26 cellular contexts compared by ENCODE assay signal in the genomic region with DNA sequence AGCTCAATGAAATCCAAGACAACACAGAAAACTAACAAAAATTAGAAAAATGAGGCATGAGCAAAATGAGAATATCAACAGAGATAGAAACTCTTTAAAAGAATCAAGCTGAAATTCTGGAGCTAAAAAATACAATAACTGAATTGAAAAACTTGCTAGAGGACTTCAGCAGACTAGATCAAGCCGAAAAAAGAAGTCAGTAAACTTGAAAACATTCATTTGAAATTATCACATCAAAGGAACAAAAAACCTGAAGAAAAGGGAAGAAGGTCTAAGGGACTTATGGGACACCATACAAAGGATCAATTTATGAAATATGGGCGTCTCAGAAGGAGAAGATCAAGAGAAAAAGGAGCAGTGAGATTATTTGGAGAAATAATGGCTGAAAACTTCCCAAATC.
DNase-seq lines count a peak whose midpoint lies in the region; ATAC-seq, FAIRE-seq and TF ChIP-seq lines count a peak whose summit lies in the region.
"Had no signal": no experiment of that assay in that cellular context is flagged by ENCODE, and none has a peak within 500 bp of the region (broad histone marks: within the 10 kb centered on the region; RNA-seq: fewer than 3 reads in every experiment).

No MANE protein-coding gene starts in this region.

- TF ChIP-seq RAD21 in A549 (conservative IDR thresholded peaks at IDR 0.05 in 1 of 2, IDR thresholded peaks at IDR 0.05 in 1 of 2): no peak

- H3K27me3 ChIP-seq in Karpas-422 (ENCODE audit: low read length) (no peaks in the 10 kb centered on the region), body of pancreas (no peaks in the 10 kb centered on the region), ovary (no peaks in the 10 kb centered on the region), PC-9 (ENCODE audit: insufficient read depth, low read depth) (no peaks in the 10 kb centered on the region)
- H3K27me3 ChIP-seq: BE2C, BLaER1 had no signal

- DNase-seq in DMS 273 (lab: John Stamatoyannopoulos, UW; ENCODE audit: unreplicated experiment) (peak; percentile 9), DMS 273 treated with DMSO at 0.1 percent for 48 hours (lab: John Stamatoyannopoulos, UW) (no peak), A549 (ENCODE audit: low read depth in 1 of 2, low spot score in 1 of 2) (no peak), Karpas-422 (peak; percentile 47), body of pancreas (no peak), ovary (no peak), PC-9 (no peak)
- DNase-seq: ACHN; BE2C; C1 segment of cervical spinal cord; CD4-positive, alpha-beta memory T cell; CD4-positive, CD25-positive, alpha-beta regulatory T cell; CD8-positive, alpha-beta memory T cell; COR-L47; DMS153; DMS53; DMS79; DND-41; EL; GDM1 had no signal

- H3K9ac ChIP-seq in Karpas-422 (ENCODE audit: low read length): no peak overlapping the region
- H3K9ac ChIP-seq: BLaER1 had no signal

- H2AFZ ChIP-seq in Karpas-422 (ENCODE audit: low read length): no peak overlapping the region
- no peak overlapping the region for H2AFZ ChIP-seq in PC-9

- POLR2A ChIA-PET in A549 (lab: Yijun Ruan, JAX) (no interaction called here), PC-9 (lab: Charles Lee; ENCODE audit: unreplicated experiment) (no interaction called here)

- 0% methylated on average over 2 of the region's 2 CpGs for WGBS in A549 (ENCODE audit: missing lambda C conversion rate)
- 60 to 72% methylated on average over 2 of the region's 2 CpGs for whole genome bisulfite sequencing in body of pancreas, 2 donors
- 35 to 42% (median 39%) methylated on average over 2 of the region's 2 CpGs for WGBS in ovary, 3 donors

- no peak for TF ChIP-seq EP300 in A549 (IDR thresholded peaks at IDR 0.05)
- no peak for TF ChIP-seq EP300 in ovary (IDR thresholded peaks at IDR 0.05)

- no peak for TF ChIP-seq CTCF in A549 (IDR thresholded peaks at IDR 0.05)
- no peak for TF ChIP-seq CTCF in body of pancreas (IDR thresholded peaks at IDR 0.05)
- TF ChIP-seq CTCF in ovary (IDR thresholded peaks at IDR 0.05): no peak
- no peak for TF ChIP-seq CTCF in PC-9 (conservative IDR thresholded peaks at IDR 0.05)

- H3K27ac ChIP-seq in A549 (no peak overlapping the region), Karpas-422 (ENCODE audit: low read length) (no peak overlapping the region), body of pancreas (peak overlapping the region in 3 of 4 donors; percentile 12 to 55 (median 40)), ovary (no peak overlapping the region), PC-9 (no peak overlapping the region)
- H3K27ac ChIP-seq: 22Rv1, BLaER1 had no signal

- FAIRE-seq in A549 (lab: Jason Lieb, UNC): peak; percentile 43
- FAIRE-seq: GM12878, GM12892, GM18507 had no signal

- ATAC-seq in A549: no peak
- no peak for ATAC-seq in body of pancreas
- no peak for ATAC-seq in GM21619 (IDR thresholded peaks at IDR 0.05; ENCODE audit: unreplicated experiment)
- ATAC-seq: GM12878 had no signal

- no peaks in the 10 kb centered on the region for H3F3A ChIP-seq in PC-9 (ENCODE audit: insufficient read depth, low read depth)

- H3K4me1 ChIP-seq in A549 (no peaks in the 10 kb centered on the region), Karpas-422 (ENCODE audit: low read length) (no peaks in the 10 kb centered on the region), body of pancreas (no peaks in the 10 kb centered on the region), ovary (ENCODE audit: insufficient read depth) (no peaks in the 10 kb centered on the region), PC-9 (replicated peaks; ENCODE audit: insufficient read depth) (no peaks in the 10 kb centered on the region)
- H3K4me1 ChIP-seq: BE2C, BLaER1 had no signal

- intact Hi-C loops in body of pancreas (cut with DNase I): no loop called here
- intact Hi-C loops in ovary (cut with DNase I): no loop called here
- intact Hi-C loops in PC-9 (cut with micrococcal nuclease; ENCODE audit: unreplicated experiment): no loop called here

- H3K9me3 ChIP-seq in A549 (no peaks in the 10 kb centered on the region), Karpas-422 (ENCODE audit: low read length) (peaks cover 58% of the 10 kb centered on the region), body of pancreas (no peaks in the 10 kb centered on the region), ovary (no peaks in the 10 kb centered on the region), PC-9 (ENCODE audit: insufficient read depth, low read depth) (no peaks in the 10 kb centered on the region)
- H3K9me3 ChIP-seq: BE2C had no signal

- H3K4me3 ChIP-seq in A549 (no peak overlapping the region), Karpas-422 (ENCODE audit: low read length) (no peak overlapping the region), body of pancreas (no peak overlapping the region), ovary (no peak overlapping the region), PC-9 (no peak overlapping the region)
- H3K4me3 ChIP-seq: BLaER1, GM12878 had no signal

- no peak overlapping the region for H3K4me2 ChIP-seq in A549
- no peak overlapping the region for H3K4me2 ChIP-seq in Karpas-422 (ENCODE audit: low read depth, low read length, poor library complexity, severe bottlenecking)
- no peak overlapping the region for H3K4me2 ChIP-seq in PC-9
- H3K4me2 ChIP-seq: BLaER1 had no signal

- no peaks in the 10 kb centered on the region for H4K20me1 ChIP-seq in Karpas-422 (ENCODE audit: insufficient read depth, low read depth, low read length)
- H4K20me1 ChIP-seq in PC-9 (ENCODE audit: insufficient read depth): no peaks in the 10 kb centered on the region
- H4K20me1 ChIP-seq: BLaER1 had no signal

- TF ChIP-seq POLR2A in A549 (IDR thresholded peaks at IDR 0.05; ENCODE audit: low read length): no peak
- TF ChIP-seq POLR2A in body of pancreas (IDR thresholded peaks at IDR 0.05): no peak
- no peak for TF ChIP-seq POLR2A in ovary (IDR thresholded peaks at IDR 0.05)

- BruUV-seq in PC-9 (replicated peaks; lab: Mats Ljungman, UMichigan): no TSS peak

- H3K79me2 ChIP-seq in Karpas-422 (ENCODE audit: low read length) (no peaks in the 10 kb centered on the region), PC-9 (ENCODE audit: low read depth) (no peaks in the 10 kb centered on the region)

- H3K9me2 ChIP-seq in Karpas-422 (replicated peaks; ENCODE audit: insufficient read depth, low read length): no peaks in the 10 kb centered on the region
- H3K9me2 ChIP-seq in PC-9 (ENCODE audit: insufficient read depth): no peaks in the 10 kb centered on the region

- CTCF ChIA-PET in A549 (lab: Yijun Ruan, JAX): interaction anchor here (0.7 kb wide), 1 partner anchor 27 kb away, joined by 4 read pairs; no protein-coding TSS in a partner anchor
- CTCF ChIA-PET in PC-9 (lab: Charles Lee): no interaction called here

- H3K36me3 ChIP-seq in Karpas-422 (ENCODE audit: insufficient read depth, low read length): no peaks in the 10 kb centered on the region
- no peaks in the 10 kb centered on the region for H3K36me3 ChIP-seq in body of pancreas (replicated peaks in 1 of 2; ENCODE audit: insufficient read depth in 1 of 2, low read depth in 2 of 2)
- no peaks in the 10 kb centered on the region for H3K36me3 ChIP-seq in ovary
- H3K36me3 ChIP-seq in PC-9 (ENCODE audit: low read depth): no peaks in the 10 kb centered on the region
- H3K36me3 ChIP-seq: BE2C, BLaER1 had no signal

TF ChIP-seq in A549, 52 proteins besides CTCF, POLR2A, EP300 and RAD21 (continues in another document):
- TF ChIP-seq BHLHE40 (IDR thresholded peaks at IDR 0.05; ENCODE audit: low read depth, low read length) (no peak), NPAS2 (CRISPR knock-in tag; IDR thresholded peaks at IDR 0.05; ENCODE audit: borderline replicate concordance) (no peak), FOSL2 (IDR thresholded peaks at IDR 0.05) (no peak), FOSL2 (CRISPR knock-in tag; IDR thresholded peaks at IDR 0.05) (no peak), CBX8 (IDR thresholded peaks at IDR 0.05) (no peak), CHD2 (IDR thresholded peaks at IDR 0.05; ENCODE audit: low read length, partially characterized antibody) (no peak), SMC3 (IDR thresholded peaks at IDR 0.05) (no peak), MYC (IDR thresholded peaks at IDR 0.05; ENCODE audit: borderline replicate concordance, low read length) (no peak), TP53 (CRISPR knock-in tag; IDR thresholded peaks at IDR 0.05) (no peak), JUNB (IDR thresholded peaks at IDR 0.05) (no peak), KDM5A (IDR thresholded peaks at IDR 0.05) (no peak), POLR2AphosphoS2 (conservative IDR thresholded peaks at IDR 0.05; ENCODE audit: low read length) (no peak), HEYL (CRISPR knock-in tag; IDR thresholded peaks at IDR 0.05) (no peak), RNF2 (IDR thresholded peaks at IDR 0.05; ENCODE audit: borderline replicate concordance, low read depth) (no peak), RFX5 (IDR thresholded peaks at IDR 0.05) (no peak), KDM1A (IDR thresholded peaks at IDR 0.05; ENCODE audit: low read depth) (no peak), HOXB5 (CRISPR knock-in tag; IDR thresholded peaks at IDR 0.05) (no peak)
- TF ChIP-seq, protein P1, sequence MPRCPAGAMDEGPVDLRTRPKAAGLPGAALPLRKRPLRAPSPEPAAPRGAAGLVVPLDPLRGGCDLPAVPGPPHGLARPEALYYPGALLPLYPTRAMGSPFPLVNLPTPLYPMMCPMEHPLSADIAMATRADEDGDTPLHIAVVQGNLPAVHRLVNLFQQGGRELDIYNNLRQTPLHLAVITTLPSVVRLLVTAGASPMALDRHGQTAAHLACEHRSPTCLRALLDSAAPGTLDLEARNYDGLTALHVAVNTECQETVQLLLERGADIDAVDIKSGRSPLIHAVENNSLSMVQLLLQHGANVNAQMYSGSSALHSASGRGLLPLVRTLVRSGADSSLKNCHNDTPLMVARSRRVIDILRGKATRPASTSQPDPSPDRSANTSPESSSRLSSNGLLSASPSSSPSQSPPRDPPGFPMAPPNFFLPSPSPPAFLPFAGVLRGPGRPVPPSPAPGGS (IDR thresholded peaks at IDR 0.05): no peak
- TF ChIP-seq, protein P2, sequence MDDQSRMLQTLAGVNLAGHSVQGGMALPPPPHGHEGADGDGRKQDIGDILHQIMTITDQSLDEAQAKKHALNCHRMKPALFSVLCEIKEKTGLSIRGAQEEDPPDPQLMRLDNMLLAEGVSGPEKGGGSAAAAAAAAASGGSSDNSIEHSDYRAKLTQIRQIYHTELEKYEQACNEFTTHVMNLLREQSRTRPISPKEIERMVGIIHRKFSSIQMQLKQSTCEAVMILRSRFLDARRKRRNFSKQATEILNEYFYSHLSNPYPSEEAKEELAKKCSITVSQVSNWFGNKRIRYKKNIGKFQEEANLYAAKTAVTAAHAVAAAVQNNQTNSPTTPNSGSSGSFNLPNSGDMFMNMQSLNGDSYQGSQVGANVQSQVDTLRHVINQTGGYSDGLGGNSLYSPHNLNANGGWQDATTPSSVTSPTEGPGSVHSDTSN (IDR thresholded peaks at IDR 0.05): no peak
- TF ChIP-seq, protein P3, sequence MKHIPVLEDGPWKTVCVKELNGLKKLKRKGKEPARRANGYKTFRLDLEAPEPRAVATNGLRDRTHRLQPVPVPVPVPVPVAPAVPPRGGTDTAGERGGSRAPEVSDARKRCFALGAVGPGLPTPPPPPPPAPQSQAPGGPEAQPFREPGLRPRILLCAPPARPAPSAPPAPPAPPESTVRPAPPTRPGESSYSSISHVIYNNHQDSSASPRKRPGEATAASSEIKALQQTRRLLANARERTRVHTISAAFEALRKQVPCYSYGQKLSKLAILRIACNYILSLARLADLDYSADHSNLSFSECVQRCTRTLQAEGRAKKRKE (CRISPR knock-in tag; IDR thresholded peaks at IDR 0.05; ENCODE audit: low read depth): no peak

Comparison
In these comparisons a context has a peak if more than half of its experiments do, and no peak if none do; other contexts are left out.
1. DNase-seq: peak in DMS 273 (single experiment) and Karpas-422 (single experiment); none in DMS 273 treated with DMSO at 0.1 percent for 48 hours (single experiment), A549 (0 of 2), body of pancreas (0 of 4), ovary (0 of 5) and PC-9 (0 of 2).
2. H3K27ac ChIP-seq: peak in body of pancreas (3 of 4); none in A549 (0 of 2), Karpas-422 (single experiment), ovary (0 of 2) and PC-9 (single experiment).